ENCODE assay signal across 15 cellular contexts in genomic region chr5:75374394-75374814, GRCh38. TPM values are rescaled to one million over a fixed set of nuclear protein-coding genes. Genes with fewer than 3 reads are reported as not detected.
DNase-seq lines count a peak whose midpoint lies in the region; ATAC-seq and TF ChIP-seq lines count a peak whose summit lies in the region.
"Had no signal": no experiment of that assay in that cellular context is flagged by ENCODE, and none has a peak within 500 bp of the region (broad histone marks: within the 10 kb centered on the region; RNA-seq: fewer than 3 reads in every experiment).

No MANE protein-coding gene starts in this region.

- no peak overlapping the region for H2BK12ac ChIP-seq in H9 (ENCODE audit: insufficient read length, low read depth, low read length)

- no peaks in the 10 kb centered on the region for H3K23me2 ChIP-seq in H9 (ENCODE audit: insufficient read length, low read depth, low read length, poor library complexity, severe bottlenecking)

- H3K9me3 Mint-ChIP-seq in H9 = no peaks in the 10 kb centered on the region
- H3K9me3 Mint-ChIP-seq in WTC11 = no peaks in the 10 kb centered on the region
- H3K9me3 Mint-ChIP-seq in mesothelial cell of epicardium = no peaks in the 10 kb centered on the region
- H3K9me3 Mint-ChIP-seq: CD4-positive, alpha-beta T cell; GM23338; HFFc6 had no signal

- H3K4me3 ChIP-seq in spleen = no peak overlapping the region
- H3K4me3 ChIP-seq: GM23338, HAP-1 had no signal

- no peak overlapping the region for H2BK15ac ChIP-seq in H9 (ENCODE audit: low read depth, low read length)

- TF ChIP-seq CTCF in H9 (conservative IDR thresholded peaks at IDR 0.05) = no peak
- no peak for TF ChIP-seq CTCF in WTC11 (IDR thresholded peaks at IDR 0.05)
- TF ChIP-seq CTCF in mesothelial cell of epicardium (IDR thresholded peaks at IDR 0.05; ENCODE audit: unreplicated experiment) = no peak
- no peak for TF ChIP-seq CTCF in spleen (IDR thresholded peaks at IDR 0.05 in 8 of 11, conservative IDR thresholded peaks at IDR 0.05 in 3 of 11)

- H3K27ac ChIP-seq in H9 (ENCODE audit: insufficient read length, low read depth, low read length) (no peak overlapping the region), spleen (peak overlapping the region in 7 of 8 donors; percentile 11 to 78 (median 58))

- no peak overlapping the region for H3K56ac ChIP-seq in H9 (ENCODE audit: insufficient read length, low read depth, low read length)

- ATAC-seq in WTC11 (no peak), HG03097 (IDR thresholded peaks at IDR 0.05; ENCODE audit: low FRiP score, unreplicated experiment) (no peak)
- no peak for ATAC-seq in stimulated activated naive CD8-positive, alpha-beta T cell treated with anti-CD3 and anti-CD28 coated beads, Interleukin-15, Interleukin-2, amounts not matched to agents 100 U/mL and 50 U/mL, for 24 hours
- ATAC-seq: GM23338 had no signal

- H3K23ac ChIP-seq in H9 (ENCODE audit: insufficient read length, low read depth, low read length) = no peak overlapping the region

- no peak overlapping the region for H4K8ac ChIP-seq in H9 (replicated peaks; ENCODE audit: insufficient read length, low read depth, low read length)

- H3K14ac ChIP-seq in H9 (ENCODE audit: insufficient read depth, low read length) = no peak overlapping the region

- peaks cover 11 to 12% of the 10 kb centered on the region in 2 experiments for H3K4me1 Mint-ChIP-seq in H9
- peaks cover 13% of the 10 kb centered on the region for H3K4me1 Mint-ChIP-seq in WTC11
- H3K4me1 Mint-ChIP-seq in mesothelial cell of epicardium = peaks cover 19% of the 10 kb centered on the region
- H3K4me1 Mint-ChIP-seq: B cell had no signal

- WGBS in H9 (ENCODE audit: extremely low coverage, insufficient read length, low lambda C conversion rate) = no CpG with 5 or more reads among the region's 12 CpGs
- WGBS in spleen, 5 donors = 64 to 79% (median 77%) methylated on average over 12 of the region's 12 CpGs

- intact Hi-C loops in spleen (cut with DNase I; ENCODE audit: low total_unique reads) = no loop called here

- POLR2A ChIA-PET in WTC11 (lab: Charles Lee) = no interaction called here

- no peaks in the 10 kb centered on the region for H4K20me1 ChIP-seq in H9 (ENCODE audit: control insufficient read depth, insufficient read depth, insufficient read length)

- no peaks in the 10 kb centered on the region for H3K9me3 ChIP-seq in H9 (ENCODE audit: control insufficient read depth, low read depth, low read length)
- no peaks in the 10 kb centered on the region for H3K9me3 ChIP-seq in spleen
- H3K9me3 ChIP-seq: HAP-1 had no signal

- peak overlapping the region in 2 of 3 experiments; percentile 66 to 68; a peak in 2 of 7 replicates for H3K27ac Mint-ChIP-seq in H9
- peak overlapping the region; percentile 4 for H3K27ac Mint-ChIP-seq in WTC11
- H3K27ac Mint-ChIP-seq in mesothelial cell of epicardium = peak overlapping the region; percentile 78
- H3K27ac Mint-ChIP-seq: B cell; CD4-positive, alpha-beta T cell; GM23338; HFFc6 had no signal

- H3K27me3 Mint-ChIP-seq in H9 (ENCODE audit: low read depth) = no peaks in the 10 kb centered on the region
- no peaks in the 10 kb centered on the region for H3K27me3 Mint-ChIP-seq in WTC11 (ENCODE audit: low read depth)
- no peaks in the 10 kb centered on the region for H3K27me3 Mint-ChIP-seq in mesothelial cell of epicardium (ENCODE audit: low read depth)
- H3K27me3 Mint-ChIP-seq: B cell; CD4-positive, alpha-beta T cell had no signal

- TF ChIP-seq POLR2A in spleen (IDR thresholded peaks at IDR 0.05) = no peak

- H3K79me2 ChIP-seq in H9 (ENCODE audit: insufficient read depth, low read length) = no peaks in the 10 kb centered on the region

- no peak overlapping the region for H2AFZ ChIP-seq in H9 (ENCODE audit: low read length)
- H2AFZ ChIP-seq: GM23338 had no signal

- H2BK20ac ChIP-seq in H9 (ENCODE audit: low read depth, low read length, poor library complexity, severe bottlenecking) = no peak overlapping the region

- CTCF ChIA-PET in WTC11 (lab: Charles Lee) = interaction anchor here (0.6 kb wide), 1 partner anchor 36 kb away, joined by 4 read pairs; no protein-coding TSS in a partner anchor

- H2BK5ac ChIP-seq in H9 (ENCODE audit: insufficient read length, low read length) = no peak overlapping the region

- no peaks in the 10 kb centered on the region; the same call in 1 of the 2 replicates for H3K4me1 ChIP-seq in H9 (ENCODE audit: insufficient read depth, low read length)
- peaks cover 0 to 5% (median 0%) of the 10 kb centered on the region in 6 donors for H3K4me1 ChIP-seq in spleen
- H3K4me1 ChIP-seq: HAP-1 had no signal

- no peak overlapping the region for H3K4me3 Mint-ChIP-seq in H9
- no peak overlapping the region for H3K4me3 Mint-ChIP-seq in WTC11
- H3K4me3 Mint-ChIP-seq in mesothelial cell of epicardium = no peak overlapping the region
- H3K4me3 Mint-ChIP-seq: B cell; CD4-positive, alpha-beta T cell; GM23338; HFFc6 had no signal

- no peak overlapping the region for H3K4me2 ChIP-seq in H9 (ENCODE audit: insufficient read depth, insufficient read length, low read length)
- H3K4me2 ChIP-seq: GM23338 had no signal

- DNase-seq in H9 (no peak), WTC11 (ENCODE audit: low spot score) (no peak), mesothelial cell of epicardium (ENCODE audit: low spot score in 2 of 2, unreplicated experiment in 2 of 2) (no peak), spleen (peak; percentile 79), SW 1271 (lab: John Stamatoyannopoulos, UW) (no peak)
- DNase-seq in stimulated activated naive CD8-positive, alpha-beta T cell treated with anti-CD3 and anti-CD28 coated beads, Interleukin-15, Interleukin-2, amounts not matched to agents 100 U/mL and 50 U/mL, for 24 hours = no peak
- DNase-seq: C1 segment of cervical spinal cord; CD4-positive, alpha-beta T cell; DMS79; HFFc6; IMR-90 had no signal

- H3K36me3 ChIP-seq in spleen = peaks cover 0 to 83% (median 31%) of the 10 kb centered on the region in 6 donors
- H3K36me3 ChIP-seq: HAP-1 had no signal

- no peak overlapping the region for H4K91ac ChIP-seq in H9 (ENCODE audit: insufficient read length, low read depth, low read length)

- H3K4ac ChIP-seq in H9 (ENCODE audit: low read depth, low read length) = no peak overlapping the region

- peaks cover 0 to 20% (median 12%) of the 10 kb centered on the region in 3 experiments; a peak in 6 of 7 replicates for H3K36me3 Mint-ChIP-seq in H9 (ENCODE audit: insufficient read depth in 1 of 3, low read depth in 3 of 3)
- H3K36me3 Mint-ChIP-seq in WTC11 = peaks cover 4% of the 10 kb centered on the region; the same call in 1 of the 2 replicates
- peaks cover 10% of the 10 kb centered on the region for H3K36me3 Mint-ChIP-seq in mesothelial cell of epicardium

- no peak overlapping the region for H4K5ac ChIP-seq in H9 (ENCODE audit: insufficient read length, low read depth, low read length)

- no peak overlapping the region for H2BK120ac ChIP-seq in H9 (ENCODE audit: low read depth, low read length, poor library complexity, severe bottlenecking)

- H2AK5ac ChIP-seq in H9 (ENCODE audit: insufficient read length, low read length) = no peak overlapping the region

- no peaks in the 10 kb centered on the region for H3K79me1 ChIP-seq in H9 (ENCODE audit: insufficient read depth, low read depth, low read length, poor library complexity, severe bottlenecking)

- H3T11ph ChIP-seq in H9 (ENCODE audit: low read length) = no peak overlapping the region

- no peak overlapping the region for H3K18ac ChIP-seq in H9 (ENCODE audit: insufficient read length, low read depth, low read length)

- H3K9ac ChIP-seq in H9 (ENCODE audit: extremely low read depth, insufficient read length, low read length) = no peak overlapping the region

- H3K27me3 ChIP-seq in H9 (ENCODE audit: insufficient read depth, low read length) (no peaks in the 10 kb centered on the region), spleen (replicated peaks in 1 of 7) (no peaks in the 10 kb centered on the region)

TF ChIP-seq in WTC11, 78 proteins besides CTCF, POLR2A, EP300 and RAD21 (continues in another document):
- TF ChIP-seq ZNF671 (CRISPR knock-in tag; IDR thresholded peaks at IDR 0.05) (no peak), MLX (CRISPR knock-in tag; IDR thresholded peaks at IDR 0.05) (no peak), AFF4 (CRISPR knock-in tag; IDR thresholded peaks at IDR 0.05; ENCODE audit: borderline replicate concordance) (no peak), IRF2 (CRISPR knock-in tag; IDR thresholded peaks at IDR 0.05; ENCODE audit: borderline replicate concordance, low read depth) (no peak), ZNF138 (CRISPR knock-in tag; conservative IDR thresholded peaks at IDR 0.05) (no peak)

RNA-seq across cellular contexts. Expression of gene HMGCR, which starts 37.4 kb away (rescaled TPM):
- total RNA-seq in H9 (2021) (158 and 178 TPM in 2 replicates), WTC11 (2021) (137 to 153 TPM (median 145 TPM) in 3 replicates), mesothelial cell of epicardium (99.6 to 107 TPM (median 106 TPM) in 3 replicates), spleen (10 to 100 TPM; 31.6 to 54.7 (median 38.5) TPM)
- 1 to 10 TPM; 5.3 to 7.2 (median 5.4) TPM for polyA plus RNA-seq in spleen

Comparison
In these comparisons a context has a peak if more than half of its experiments do, and no peak if none do; other contexts are left out.
1. H3K27ac Mint-ChIP-seq: peak in every context shown above with its lines; median percentile 78 in mesothelial cell of epicardium; 67 in H9; 4 in WTC11.